Comparison of ENCODE assay signal across 28 cellular contexts in the genomic region with DNA sequence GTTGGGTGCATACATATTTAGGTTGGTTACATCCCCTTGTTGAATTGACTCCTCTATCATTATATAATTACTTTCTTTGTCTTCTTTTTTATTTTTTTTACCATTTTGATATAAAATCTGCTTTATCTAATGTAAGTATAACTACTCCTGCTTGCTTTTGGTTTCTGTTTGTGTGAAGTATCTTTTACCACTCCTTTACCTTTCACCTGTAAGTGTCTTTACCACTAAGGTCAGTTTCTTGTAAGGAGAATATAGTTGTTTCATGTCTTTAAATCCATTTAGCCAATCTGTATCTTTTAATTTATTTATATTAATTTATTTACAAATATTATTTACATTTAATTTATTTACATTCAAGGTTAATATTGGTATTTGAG. TPM values are rescaled to one million over a fixed set of nuclear protein-coding genes. Genes with fewer than 3 reads are reported as not detected.
DNase-seq lines count a peak whose midpoint lies in the region; ATAC-seq, FAIRE-seq and TF ChIP-seq lines count a peak whose summit lies in the region.
"Had no signal": no experiment of that assay in that cellular context is flagged by ENCODE, and none has a peak within 500 bp of the region (broad histone marks: within the 10 kb centered on the region; RNA-seq: fewer than 3 reads in every experiment).

No MANE protein-coding gene starts in this region.

- H3K27me3 Mint-ChIP-seq in CD14-positive monocyte (ENCODE audit: low read depth in 3 of 3): peaks cover 0 to 6% (median 3%) of the 10 kb centered on the region in 3 donors
- peaks cover 2% of the 10 kb centered on the region for H3K27me3 Mint-ChIP-seq in activated T-helper 2 cell treated with anti-CD3 and anti-CD28 coated beads, Interferon-gamma antibody, Interleukin-2, Interleukin-4, amounts not matched to agents 10 μg/mL and 5 μg/mL and 100 μg/mL, durations not matched to agents 14 hours and 24 hours and 36 hours (ENCODE audit: low read depth)
- H3K27me3 Mint-ChIP-seq: stimulated activated memory B cell treated with anti-CD40 and anti-IgM and Interleukin-4, amounts not matched to agents 10 μg/mL and 1 μg/mL and 100 μg/mL, for 72 hours had no signal

- peak; percentile 34 for FAIRE-seq in frontal cortex (lab: Jason Lieb, UNC)
- FAIRE-seq: pancreas, TTC549 had no signal

- H3K4me1 Mint-ChIP-seq in CD14-positive monocyte: peaks cover 6% of the 10 kb centered on the region
- H3K4me1 Mint-ChIP-seq in activated T-helper 2 cell treated with anti-CD3 and anti-CD28 coated beads, Interferon-gamma antibody, Interleukin-2, Interleukin-4, amounts not matched to agents 10 μg/mL and 5 μg/mL and 100 μg/mL, durations not matched to agents 14 hours and 24 hours and 36 hours (ENCODE audit: low read depth): peaks cover 5% of the 10 kb centered on the region

- TF ChIP-seq CTCF in CD14-positive monocyte (IDR thresholded peaks at IDR 0.05): no peak

- H3K9me3 Mint-ChIP-seq in CD14-positive monocyte: peaks cover 0 to 9% (median 3%) of the 10 kb centered on the region in 7 donors
- H3K9me3 Mint-ChIP-seq in activated T-helper 2 cell treated with anti-CD3 and anti-CD28 coated beads, Interferon-gamma antibody, Interleukin-2, Interleukin-4, amounts not matched to agents 10 μg/mL and 5 μg/mL and 100 μg/mL, durations not matched to agents 14 hours and 24 hours and 36 hours: no peaks in the 10 kb centered on the region
- H3K9me3 Mint-ChIP-seq: stimulated activated memory B cell treated with anti-CD40 and anti-IgM and Interleukin-4, amounts not matched to agents 10 μg/mL and 1 μg/mL and 100 μg/mL, for 72 hours had no signal

- DNase-seq in frontal cortex (ENCODE audit: low spot score in 2 of 2) (no peak), CD14-positive monocyte (ENCODE audit: low spot score) (no peak)
- DNase-seq in activated T-helper 2 cell treated with anti-CD3 and anti-CD28 coated beads, Interferon-gamma antibody, Interleukin-2, Interleukin-4, amounts not matched to agents 10 μg/mL and 5 μg/mL and 100 μg/mL, durations not matched to agents 14 hours and 24 hours and 36 hours (ENCODE audit: low spot score): no peak
- DNase-seq: activated CD4-positive, alpha-beta T cell treated with anti-CD3 and anti-CD28 coated beads, Interleukin-2, amount 50 U/mL, for 48 hours; activated naive CD4-positive, alpha-beta T cell treated with Interleukin-2 at 50 U/mL for 16 hours; C1 segment of cervical spinal cord; NCI-H1105; NCI-H187 treated with DMSO at 0.1 percent for 48 hours; NCI-H2171 treated with DMSO at 0.1 percent for 48 hours; NK-92 treated with Interleukin-12 subunit alpha and Interleukin-12 subunit beta, amount 100 ng/mL, for 24 hours; SK-N-SH had no signal

- intact Hi-C loops in CD14-positive monocyte (cut with micrococcal nuclease): no loop called here
- intact Hi-C loops in activated T-helper 2 cell treated with anti-CD3 and anti-CD28 coated beads, Interferon-gamma antibody, Interleukin-2, Interleukin-4, amounts not matched to agents 10 μg/mL and 5 μg/mL and 100 μg/mL, durations not matched to agents 14 hours and 24 hours and 36 hours (cut with micrococcal nuclease): no loop called here

- ATAC-seq in GM18502 (IDR thresholded peaks at IDR 0.05; ENCODE audit: poor library complexity, unreplicated experiment) (peak; percentile 44), GM21529 (IDR thresholded peaks at IDR 0.05; ENCODE audit: unreplicated experiment) (peak; percentile 29), HG03280 (IDR thresholded peaks at IDR 0.05; ENCODE audit: unreplicated experiment) (peak; percentile 46), GM19328 (IDR thresholded peaks at IDR 0.05; ENCODE audit: unreplicated experiment) (no peak), GM18907 (IDR thresholded peaks at IDR 0.05; ENCODE audit: unreplicated experiment) (no peak)

- no peaks in the 10 kb centered on the region for H3K36me3 Mint-ChIP-seq in CD14-positive monocyte
- H3K36me3 Mint-ChIP-seq in activated T-helper 2 cell treated with anti-CD3 and anti-CD28 coated beads, Interferon-gamma antibody, Interleukin-2, Interleukin-4, amounts not matched to agents 10 μg/mL and 5 μg/mL and 100 μg/mL, durations not matched to agents 14 hours and 24 hours and 36 hours (ENCODE audit: low read depth): no peaks in the 10 kb centered on the region
- H3K36me3 Mint-ChIP-seq: stimulated activated memory B cell treated with anti-CD40 and anti-IgM and Interleukin-4, amounts not matched to agents 10 μg/mL and 1 μg/mL and 100 μg/mL, for 72 hours had no signal

- H3K4me3 Mint-ChIP-seq in CD14-positive monocyte: no peak overlapping the region
- no peak overlapping the region for H3K4me3 Mint-ChIP-seq in activated T-helper 2 cell treated with anti-CD3 and anti-CD28 coated beads, Interferon-gamma antibody, Interleukin-2, Interleukin-4, amounts not matched to agents 10 μg/mL and 5 μg/mL and 100 μg/mL, durations not matched to agents 14 hours and 24 hours and 36 hours (ENCODE audit: low read depth)
- H3K4me3 Mint-ChIP-seq: stimulated activated memory B cell treated with anti-CD40 and anti-IgM and Interleukin-4, amounts not matched to agents 10 μg/mL and 1 μg/mL and 100 μg/mL, for 72 hours had no signal

- H3K27ac Mint-ChIP-seq in CD14-positive monocyte: no peak overlapping the region
- H3K27ac Mint-ChIP-seq in activated T-helper 2 cell treated with anti-CD3 and anti-CD28 coated beads, Interferon-gamma antibody, Interleukin-2, Interleukin-4, amounts not matched to agents 10 μg/mL and 5 μg/mL and 100 μg/mL, durations not matched to agents 14 hours and 24 hours and 36 hours: no peak overlapping the region
- H3K27ac Mint-ChIP-seq: T-helper 1 cell treated with Interleukin-12 subunit alpha and Interleukin-12 subunit beta and Interleukin-4 antibody, amounts not matched to agents 30 μg/mL and 1 μg/mL, for 36 hours had no signal

RNA-seq across cellular contexts. Expression of a gene that starts 33.0 kb away (rescaled TPM):
- not detected for total RNA-seq in frontal cortex
- polyA plus RNA-seq in CD14-positive monocyte: not detected
- not detected in 2 replicates for total RNA-seq in activated T-helper 2 cell treated with anti-CD3 and anti-CD28 coated beads, Interferon-gamma antibody, Interleukin-2, Interleukin-4, amounts not matched to agents 10 μg/mL and 5 μg/mL and 100 μg/mL, durations not matched to agents 14 hours and 24 hours and 36 hours
- total RNA-seq: cardiac septum, G401, K562, left lobe of liver, pancreas, PC-3, renal cortical epithelial cell, subcutaneous adipose tissue had no signal
- polyA plus RNA-seq: K562, neural cell, pancreas, SK-N-SH had no signal

RNA-seq across cellular contexts. Expression of a gene that starts 40.3 kb away (rescaled TPM):
- total RNA-seq in frontal cortex: not detected
- polyA plus RNA-seq in CD14-positive monocyte: not detected
- 1.4 and 1.7 TPM in 2 replicates for total RNA-seq in activated T-helper 2 cell treated with anti-CD3 and anti-CD28 coated beads, Interferon-gamma antibody, Interleukin-2, Interleukin-4, amounts not matched to agents 10 μg/mL and 5 μg/mL and 100 μg/mL, durations not matched to agents 14 hours and 24 hours and 36 hours
- total RNA-seq: G401, K562, left lobe of liver, PC-3, subcutaneous adipose tissue had no signal
- polyA plus RNA-seq: neural cell had no signal

Comparison
In these comparisons a context has a peak if more than half of its experiments do, and no peak if none do; other contexts are left out.
1. ATAC-seq: peak in GM18502 (single experiment), GM21529 (single experiment) and HG03280 (single experiment); none in GM19328 (single experiment) and GM18907 (single experiment).